Comparison of ENCODE assay signal across 18 cellular contexts in genomic region chr2:192413812-192414424, GRCh38.
DNase-seq lines count a peak whose midpoint lies in the region; ATAC-seq and TF ChIP-seq lines count a peak whose summit lies in the region.
"Had no signal": no experiment of that assay in that cellular context is flagged by ENCODE, and none has a peak within 500 bp of the region (broad histone marks: within the 10 kb centered on the region; RNA-seq: fewer than 3 reads in every experiment).

No MANE protein-coding gene starts in this region.

- intact Hi-C loops in left lung (cut with DNase I) = no loop called here
- intact Hi-C loops in spleen (cut with DNase I; ENCODE audit: low total_unique reads) = no loop called here

- no peaks in the 10 kb centered on the region for H3K79me2 ChIP-seq in Karpas-422 (ENCODE audit: low read length)
- H3K79me2 ChIP-seq in hepatocyte = no peaks in the 10 kb centered on the region

- no peaks in the 10 kb centered on the region for H3K9me2 ChIP-seq in Karpas-422 (replicated peaks; ENCODE audit: insufficient read depth, low read length)
- no peaks in the 10 kb centered on the region for H3K9me2 ChIP-seq in hepatocyte (replicated peaks; ENCODE audit: insufficient read depth)

- H3K9ac ChIP-seq in Karpas-422 (ENCODE audit: low read length) = no peak overlapping the region
- H3K9ac ChIP-seq: KMS-11 had no signal

- H3K27me3 ChIP-seq in BE2C (no peaks in the 10 kb centered on the region), Karpas-422 (ENCODE audit: low read length) (no peaks in the 10 kb centered on the region), left lung (no peaks in the 10 kb centered on the region), spleen (replicated peaks in 1 of 7) (no peaks in the 10 kb centered on the region), hepatocyte (no peaks in the 10 kb centered on the region)
- H3K27me3 ChIP-seq: Peyer's patch had no signal

- peak; percentile 87 for DNase-seq in BE2C
- DNase-seq in Karpas-422 = peak; percentile 9
- peak; percentile 27 to 68 for DNase-seq in left lung
- peak; percentile 66 for DNase-seq in spleen
- no peak for DNase-seq in DMS153 (lab: John Stamatoyannopoulos, UW)
- no peak for DNase-seq in T-helper 1 cell
- no peak for DNase-seq in hepatocyte (ENCODE audit: low spot score)
- DNase-seq: ACHN, AML-193, COR-L47, HFFc6, NCI-H1048, NCI-H146, NCI-H2081, NCI-H524, Peyer's patch, SHP77 had no signal

- WGBS in spleen, 5 donors = 86 to 92% (median 91%) methylated on average over 6 to 12 of the region's 12 CpGs
- WGBS in hepatocyte (ENCODE audit: low lambda C conversion rate, missing lambda C conversion rate) = 91% methylated on average over 12 of the region's 12 CpGs

- no peaks in the 10 kb centered on the region for H4K20me1 ChIP-seq in Karpas-422 (ENCODE audit: insufficient read depth, low read depth, low read length)
- no peaks in the 10 kb centered on the region for H4K20me1 ChIP-seq in hepatocyte (ENCODE audit: insufficient read depth, poor library complexity, severe bottlenecking)

- no peak overlapping the region for H2AFZ ChIP-seq in Karpas-422 (ENCODE audit: low read length)
- H2AFZ ChIP-seq in hepatocyte = no peak overlapping the region

- H3K4me2 ChIP-seq in Karpas-422 (ENCODE audit: low read depth, low read length, poor library complexity, severe bottlenecking) = no peak overlapping the region
- no peak overlapping the region for H3K4me2 ChIP-seq in hepatocyte
- H3K4me2 ChIP-seq: KMS-11 had no signal

- no peak for TF ChIP-seq CTCF in BE2C (IDR thresholded peaks at IDR 0.05; ENCODE audit: low read depth, low read length)
- TF ChIP-seq CTCF in left lung (IDR thresholded peaks at IDR 0.05) = no peak
- no peak for TF ChIP-seq CTCF in spleen (IDR thresholded peaks at IDR 0.05 in 8 of 11, conservative IDR thresholded peaks at IDR 0.05 in 3 of 11)
- TF ChIP-seq CTCF in hepatocyte (IDR thresholded peaks at IDR 0.05; ENCODE audit: poor library complexity) = no peak

- H3K4me1 ChIP-seq in BE2C (peaks cover 9% of the 10 kb centered on the region), Karpas-422 (ENCODE audit: low read length) (peaks cover 7% of the 10 kb centered on the region; the same call in 1 of the 2 replicates), left lung (no peaks in the 10 kb centered on the region), spleen (no peaks in the 10 kb centered on the region), hepatocyte (ENCODE audit: insufficient read depth) (no peaks in the 10 kb centered on the region)
- H3K4me1 ChIP-seq: Peyer's patch had no signal

- no peak for TF ChIP-seq POLR2A in spleen (IDR thresholded peaks at IDR 0.05)

- H3K36me3 ChIP-seq in BE2C (no peaks in the 10 kb centered on the region), Karpas-422 (ENCODE audit: insufficient read depth, low read length) (no peaks in the 10 kb centered on the region; the same call in 1 of the 2 replicates), left lung (no peaks in the 10 kb centered on the region), spleen (no peaks in the 10 kb centered on the region), hepatocyte (replicated peaks; ENCODE audit: insufficient read depth, low read depth) (no peaks in the 10 kb centered on the region)
- H3K36me3 ChIP-seq: Peyer's patch had no signal

- no peak overlapping the region for H3K4me3 ChIP-seq in BE2C (ENCODE audit: low read depth, low read length)
- no peak overlapping the region for H3K4me3 ChIP-seq in Karpas-422 (ENCODE audit: low read length)
- no peak overlapping the region for H3K4me3 ChIP-seq in left lung
- H3K4me3 ChIP-seq in spleen = no peak overlapping the region
- H3K4me3 ChIP-seq in hepatocyte = no peak overlapping the region
- H3K4me3 ChIP-seq: Peyer's patch had no signal

- H3K9me3 ChIP-seq in BE2C (no peaks in the 10 kb centered on the region; the same call in 1 of the 2 replicates), Karpas-422 (ENCODE audit: low read length) (peaks cover 6% of the 10 kb centered on the region), left lung (peaks cover 0 to 20% of the 10 kb centered on the region in 2 donors), spleen (peaks cover 0 to 16% (median 11%) of the 10 kb centered on the region in 8 donors), hepatocyte (ENCODE audit: low read depth) (no peaks in the 10 kb centered on the region)
- H3K9me3 ChIP-seq: Peyer's patch had no signal

- no peak for ATAC-seq in left lung

- no peak overlapping the region for H3K27ac ChIP-seq in Karpas-422 (ENCODE audit: low read length)
- H3K27ac ChIP-seq in left lung = no peak overlapping the region
- H3K27ac ChIP-seq in spleen = no peak overlapping the region
- no peak overlapping the region for H3K27ac ChIP-seq in hepatocyte
- H3K27ac ChIP-seq: KMS-11, Peyer's patch had no signal

Comparison
In these comparisons a context has a peak if more than half of its experiments do, and no peak if none do; other contexts are left out.
1. DNase-seq: peak in BE2C (single experiment), Karpas-422 (single experiment), left lung (2 of 2) and spleen (single experiment); none in DMS153 (single experiment), T-helper 1 cell (0 of 5) and hepatocyte (single experiment).